1 cellular context compared by ENCODE assay signal in the genomic region with DNA sequence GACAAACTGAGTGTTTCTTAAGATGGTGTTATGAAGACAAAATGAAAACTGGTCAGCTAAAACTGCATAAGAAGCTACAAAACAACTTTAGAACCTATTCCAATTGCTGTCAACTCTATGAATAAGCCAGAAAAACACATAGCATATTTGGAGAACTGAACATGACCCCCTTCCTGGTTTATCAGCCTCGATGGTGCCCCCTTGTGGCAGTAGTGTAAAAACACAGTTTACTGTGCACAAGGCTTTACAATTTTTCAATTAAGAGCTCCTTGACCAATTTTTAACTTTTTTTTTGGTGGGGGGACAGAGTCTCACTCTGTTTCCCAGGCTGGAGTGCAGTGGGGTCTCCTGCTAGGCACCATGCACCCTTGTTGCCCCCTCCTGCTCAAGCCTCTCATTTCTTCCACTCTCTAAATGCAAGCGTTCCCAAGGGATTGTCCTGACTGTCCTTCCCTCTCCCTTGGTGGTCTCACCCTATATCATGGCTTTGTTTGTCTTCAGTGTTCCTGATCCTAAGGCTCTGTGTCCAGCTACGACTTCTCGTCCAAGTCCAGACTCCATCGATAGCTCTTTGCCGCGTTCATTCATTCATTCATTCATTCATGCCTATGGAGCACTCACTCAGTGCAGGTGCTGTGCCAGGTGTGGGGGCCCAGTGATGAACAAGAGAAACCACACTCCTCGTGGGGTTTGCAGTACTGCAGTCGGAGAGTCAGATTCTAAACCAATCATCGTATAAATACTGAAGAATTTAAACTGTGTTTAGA.
TF ChIP-seq lines count a peak whose summit lies in the region.

No MANE protein-coding gene starts in this region.

TF ChIP-seq in K562, 482 proteins besides CTCF, POLR2A, EP300 and RAD21 (continues in another document):
- TF ChIP-seq, protein P1, sequence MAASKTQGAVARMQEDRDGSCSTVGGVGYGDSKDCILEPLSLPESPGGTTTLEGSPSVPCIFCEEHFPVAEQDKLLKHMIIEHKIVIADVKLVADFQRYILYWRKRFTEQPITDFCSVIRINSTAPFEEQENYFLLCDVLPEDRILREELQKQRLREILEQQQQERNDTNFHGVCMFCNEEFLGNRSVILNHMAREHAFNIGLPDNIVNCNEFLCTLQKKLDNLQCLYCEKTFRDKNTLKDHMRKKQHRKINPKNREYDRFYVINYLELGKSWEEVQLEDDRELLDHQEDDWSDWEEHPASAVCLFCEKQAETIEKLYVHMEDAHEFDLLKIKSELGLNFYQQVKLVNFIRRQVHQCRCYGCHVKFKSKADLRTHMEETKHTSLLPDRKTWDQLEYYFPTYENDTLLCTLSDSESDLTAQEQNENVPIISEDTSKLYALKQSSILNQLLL (CRISPR knock-in tag; IDR thresholded peaks at IDR 0.05; ENCODE audit: borderline replicate concordance), result no peak
- TF ChIP-seq, protein P2, sequence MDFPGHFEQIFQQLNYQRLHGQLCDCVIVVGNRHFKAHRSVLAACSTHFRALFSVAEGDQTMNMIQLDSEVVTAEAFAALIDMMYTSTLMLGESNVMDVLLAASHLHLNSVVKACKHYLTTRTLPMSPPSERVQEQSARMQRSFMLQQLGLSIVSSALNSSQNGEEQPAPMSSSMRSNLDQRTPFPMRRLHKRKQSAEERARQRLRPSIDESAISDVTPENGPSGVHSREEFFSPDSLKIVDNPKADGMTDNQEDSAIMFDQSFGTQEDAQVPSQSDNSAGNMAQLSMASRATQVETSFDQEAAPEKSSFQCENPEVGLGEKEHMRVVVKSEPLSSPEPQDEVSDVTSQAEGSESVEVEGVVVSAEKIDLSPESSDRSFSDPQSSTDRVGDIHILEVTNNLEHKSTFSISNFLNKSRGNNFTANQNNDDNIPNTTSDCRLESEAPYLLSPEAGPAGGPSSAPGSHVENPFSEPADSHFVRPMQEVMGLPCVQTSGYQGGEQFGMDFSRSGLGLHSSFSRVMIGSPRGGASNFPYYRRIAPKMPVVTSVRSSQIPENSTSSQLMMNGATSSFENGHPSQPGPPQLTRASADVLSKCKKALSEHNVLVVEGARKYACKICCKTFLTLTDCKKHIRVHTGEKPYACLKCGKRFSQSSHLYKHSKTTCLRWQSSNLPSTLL (IDR thresholded peaks at IDR 0.05), result no peak
- TF ChIP-seq, protein P3, sequence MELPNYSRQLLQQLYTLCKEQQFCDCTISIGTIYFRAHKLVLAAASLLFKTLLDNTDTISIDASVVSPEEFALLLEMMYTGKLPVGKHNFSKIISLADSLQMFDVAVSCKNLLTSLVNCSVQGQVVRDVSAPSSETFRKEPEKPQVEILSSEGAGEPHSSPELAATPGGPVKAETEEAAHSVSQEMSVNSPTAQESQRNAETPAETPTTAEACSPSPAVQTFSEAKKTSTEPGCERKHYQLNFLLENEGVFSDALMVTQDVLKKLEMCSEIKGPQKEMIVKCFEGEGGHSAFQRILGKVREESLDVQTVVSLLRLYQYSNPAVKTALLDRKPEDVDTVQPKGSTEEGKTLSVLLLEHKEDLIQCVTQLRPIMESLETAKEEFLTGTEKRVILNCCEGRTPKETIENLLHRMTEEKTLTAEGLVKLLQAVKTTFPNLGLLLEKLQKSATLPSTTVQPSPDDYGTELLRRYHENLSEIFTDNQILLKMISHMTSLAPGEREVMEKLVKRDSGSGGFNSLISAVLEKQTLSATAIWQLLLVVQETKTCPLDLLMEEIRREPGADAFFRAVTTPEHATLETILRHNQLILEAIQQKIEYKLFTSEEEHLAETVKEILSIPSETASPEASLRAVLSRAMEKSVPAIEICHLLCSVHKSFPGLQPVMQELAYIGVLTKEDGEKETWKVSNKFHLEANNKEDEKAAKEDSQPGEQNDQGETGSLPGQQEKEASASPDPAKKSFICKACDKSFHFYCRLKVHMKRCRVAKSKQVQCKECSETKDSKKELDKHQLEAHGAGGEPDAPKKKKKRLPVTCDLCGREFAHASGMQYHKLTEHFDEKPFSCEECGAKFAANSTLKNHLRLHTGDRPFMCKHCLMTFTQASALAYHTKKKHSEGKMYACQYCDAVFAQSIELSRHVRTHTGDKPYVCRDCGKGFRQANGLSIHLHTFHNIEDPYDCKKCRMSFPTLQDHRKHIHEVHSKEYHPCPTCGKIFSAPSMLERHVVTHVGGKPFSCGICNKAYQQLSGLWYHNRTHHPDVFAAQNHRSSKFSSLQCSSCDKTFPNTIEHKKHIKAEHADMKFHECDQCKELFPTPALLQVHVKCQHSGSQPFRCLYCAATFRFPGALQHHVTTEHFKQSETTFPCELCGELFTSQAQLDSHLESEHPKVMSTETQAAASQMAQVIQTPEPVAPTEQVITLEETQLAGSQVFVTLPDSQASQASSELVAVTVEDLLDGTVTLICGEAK (IDR thresholded peaks at IDR 0.05), result no peak
- TF ChIP-seq, protein P3 (CRISPR knock-in tag; IDR thresholded peaks at IDR 0.05), result no peak
- peak; percentile 28; the same call in 1 of the 2 replicates for TF ChIP-seq MYC (IDR thresholded peaks at IDR 0.05; ENCODE audit: low read depth, low read length)
- no peak for TF ChIP-seq MYC (CRISPR knock-in tag; IDR thresholded peaks at IDR 0.05; ENCODE audit: borderline replicate concordance, low read depth)
- TF ChIP-seq NELFE (IDR thresholded peaks at IDR 0.05; ENCODE audit: insufficient read depth, insufficient read length), result no peak
- TF ChIP-seq LEF1 (IDR thresholded peaks at IDR 0.05), result no peak
- TF ChIP-seq ATF1 (CRISPR knock-in tag; IDR thresholded peaks at IDR 0.05), result no peak
- no peak for TF ChIP-seq ATF1 (tag; IDR thresholded peaks at IDR 0.05)
- TF ChIP-seq SPI1 (IDR thresholded peaks at IDR 0.05; ENCODE audit: borderline replicate concordance, low read depth, low read length), result peak; percentile 20; the same call in 1 of the 2 replicates
- TF ChIP-seq ETS2 (tag; IDR thresholded peaks at IDR 0.05; ENCODE audit: borderline replicate concordance, poor library complexity, severe bottlenecking), result no peak
- TF ChIP-seq, protein P4, sequence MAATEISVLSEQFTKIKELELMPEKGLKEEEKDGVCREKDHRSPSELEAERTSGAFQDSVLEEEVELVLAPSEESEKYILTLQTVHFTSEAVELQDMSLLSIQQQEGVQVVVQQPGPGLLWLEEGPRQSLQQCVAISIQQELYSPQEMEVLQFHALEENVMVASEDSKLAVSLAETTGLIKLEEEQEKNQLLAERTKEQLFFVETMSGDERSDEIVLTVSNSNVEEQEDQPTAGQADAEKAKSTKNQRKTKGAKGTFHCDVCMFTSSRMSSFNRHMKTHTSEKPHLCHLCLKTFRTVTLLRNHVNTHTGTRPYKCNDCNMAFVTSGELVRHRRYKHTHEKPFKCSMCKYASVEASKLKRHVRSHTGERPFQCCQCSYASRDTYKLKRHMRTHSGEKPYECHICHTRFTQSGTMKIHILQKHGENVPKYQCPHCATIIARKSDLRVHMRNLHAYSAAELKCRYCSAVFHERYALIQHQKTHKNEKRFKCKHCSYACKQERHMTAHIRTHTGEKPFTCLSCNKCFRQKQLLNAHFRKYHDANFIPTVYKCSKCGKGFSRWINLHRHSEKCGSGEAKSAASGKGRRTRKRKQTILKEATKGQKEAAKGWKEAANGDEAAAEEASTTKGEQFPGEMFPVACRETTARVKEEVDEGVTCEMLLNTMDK (IDR thresholded peaks at IDR 0.05; ENCODE audit: borderline replicate concordance, insufficient read depth, low read depth, low read length, poor library complexity, severe bottlenecking), result peak; percentile 28
- no peak for TF ChIP-seq ATF4 (CRISPR knock-in tag; IDR thresholded peaks at IDR 0.05)
- TF ChIP-seq BDP1 (IDR thresholded peaks at IDR 0.05; ENCODE audit: insufficient read depth, insufficient read length), result no peak
- no peak for TF ChIP-seq EP400 (IDR thresholded peaks at IDR 0.05)
- no peak for TF ChIP-seq NR2C2 (CRISPR knock-in tag; IDR thresholded peaks at IDR 0.05)
- no peak for TF ChIP-seq NR2C2 (tag; IDR thresholded peaks at IDR 0.05)
- peak; percentile 52; the same call in 1 of the 2 replicates for TF ChIP-seq XRCC5 (IDR thresholded peaks at IDR 0.05; ENCODE audit: low read depth, low read length)
- TF ChIP-seq JUND (IDR thresholded peaks at IDR 0.05; ENCODE audit: borderline replicate concordance, low read depth, low read length), result peak; percentile 26; the same call in 1 of the 2 replicates
- TF ChIP-seq JUND (tag; IDR thresholded peaks at IDR 0.05; ENCODE audit: borderline replicate concordance, low read depth, low read length), result no peak
- TF ChIP-seq HDGF (IDR thresholded peaks at IDR 0.05), result no peak
- TF ChIP-seq EGR1 (conservative IDR thresholded peaks at IDR 0.05), result no peak
- TF ChIP-seq ZNF785 (CRISPR knock-in tag; IDR thresholded peaks at IDR 0.05), result no peak
- no peak for TF ChIP-seq YBX1 (IDR thresholded peaks at IDR 0.05)
- TF ChIP-seq MYNN (IDR thresholded peaks at IDR 0.05), result peak; percentile 86
- TF ChIP-seq MYNN (CRISPR knock-in tag; IDR thresholded peaks at IDR 0.05), result no peak
- TF ChIP-seq RCOR1 (IDR thresholded peaks at IDR 0.05; ENCODE audit: borderline replicate concordance in 1 of 2, low read depth in 2 of 2, low read length in 2 of 2), result 0 out of 4 replicates have a peak, but pooled peaks of 1 of the 2 experiments have one; percentile 28
- no peak for TF ChIP-seq TAF1 (IDR thresholded peaks at IDR 0.05; ENCODE audit: control insufficient read depth, extremely low read depth, insufficient read depth, low read length, severe bottlenecking)
- TF ChIP-seq SMARCA5 (IDR thresholded peaks at IDR 0.05), result no peak
- 0 out of 4 replicates have a peak, but pooled peaks of 1 of the 2 experiments have one; percentile 25 for TF ChIP-seq FOXK2 (conservative IDR thresholded peaks at IDR 0.05 in 1 of 2, IDR thresholded peaks at IDR 0.05 in 1 of 2; ENCODE audit: low read depth in 2 of 2)
- TF ChIP-seq ARID1B (IDR thresholded peaks at IDR 0.05), result no peak
- no peak for TF ChIP-seq FOXJ3 (CRISPR knock-in tag; IDR thresholded peaks at IDR 0.05)
- TF ChIP-seq BACH1 (tag; IDR thresholded peaks at IDR 0.05), result 0 out of 2 replicates have a peak, but pooled peaks have one; percentile 52
- peak; percentile 94 for TF ChIP-seq ZNF24 (IDR thresholded peaks at IDR 0.05)
- no peak for TF ChIP-seq FOSL1 (tag; conservative IDR thresholded peaks at IDR 0.05)
- no peak for TF ChIP-seq HNRNPH1 (optimal IDR thresholded peaks at IDR 0.05; ENCODE audit: low read depth, low read length)
- no peak for TF ChIP-seq STAT6 (CRISPR knock-in tag; IDR thresholded peaks at IDR 0.05)
- TF ChIP-seq GABPB1 (CRISPR knock-in tag; IDR thresholded peaks at IDR 0.05), result no peak
- TF ChIP-seq MAZ (CRISPR knock-in tag; conservative IDR thresholded peaks at IDR 0.05 in 1 of 2, IDR thresholded peaks at IDR 0.05 in 1 of 2), result peak in 1 of 2 experiments; percentile 48; a peak in 1 of 4 replicates
- TF ChIP-seq NUFIP1 (IDR thresholded peaks at IDR 0.05; ENCODE audit: partially characterized antibody), result no peak
- TF ChIP-seq HDAC8 (tag; IDR thresholded peaks at IDR 0.05), result no peak
- no peak for TF ChIP-seq RFX7 (CRISPR knock-in tag; IDR thresholded peaks at IDR 0.05)
- TF ChIP-seq PHF21A (IDR thresholded peaks at IDR 0.05; ENCODE audit: borderline replicate concordance, low read depth), result no peak
- TF ChIP-seq ELF1 (tag; IDR thresholded peaks at IDR 0.05), result peak; percentile 78
